ENCODE assay signal across 17 cellular contexts in the genomic region with DNA sequence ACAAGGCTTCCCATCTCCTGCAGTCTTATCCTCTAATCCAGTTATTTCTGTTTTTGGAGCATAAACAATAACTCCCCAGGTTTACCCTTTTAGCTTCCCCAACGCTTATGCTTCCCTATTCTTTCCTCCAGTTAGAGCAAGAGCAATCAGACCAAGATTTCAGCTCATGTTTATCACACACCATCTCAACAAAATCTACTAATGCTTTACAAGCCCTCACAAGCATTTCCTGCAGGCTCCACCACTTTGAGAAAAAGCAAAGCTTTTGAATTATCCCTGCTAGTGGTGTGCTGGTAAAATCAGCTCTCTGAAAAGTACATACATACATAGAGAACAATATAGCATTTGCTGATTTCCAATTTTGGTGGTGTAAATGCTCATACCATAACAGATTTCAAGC.
DNase-seq lines count a peak whose midpoint lies in the region; ATAC-seq, FAIRE-seq and TF ChIP-seq lines count a peak whose summit lies in the region.
"Had no signal": no experiment of that assay in that cellular context is flagged by ENCODE, and none has a peak within 500 bp of the region (broad histone marks: within the 10 kb centered on the region; RNA-seq: fewer than 3 reads in every experiment).

No MANE protein-coding gene starts in this region.

- H3K9me3 ChIP-seq in endodermal cell (ENCODE audit: control insufficient read depth, low read length) = no peaks in the 10 kb centered on the region
- no peaks in the 10 kb centered on the region for H3K9me3 ChIP-seq in smooth muscle cell (replicated peaks; ENCODE audit: low read depth)

- H3F3A ChIP-seq in smooth muscle cell (ENCODE audit: low read depth) = no peaks in the 10 kb centered on the region

- no peak overlapping the region for H3K9ac ChIP-seq in endodermal cell (ENCODE audit: extremely low read depth, low read length, poor library complexity, severe bottlenecking)
- H3K9ac ChIP-seq in smooth muscle cell (ENCODE audit: low read depth) = no peak overlapping the region
- H3K9ac ChIP-seq: BLaER1 had no signal

- H4K20me1 ChIP-seq in smooth muscle cell (ENCODE audit: low read depth) = no peaks in the 10 kb centered on the region
- H4K20me1 ChIP-seq: BLaER1 had no signal

- H3K4me1 Mint-ChIP-seq in endodermal cell (peaks cover 41% of the 10 kb centered on the region), nephron (peaks cover 29% of the 10 kb centered on the region)

- ATAC-seq in GM18511 (IDR thresholded peaks at IDR 0.05; ENCODE audit: unreplicated experiment) = no peak
- ATAC-seq: HepG2 had no signal

- DNase-seq in D721Med (ENCODE audit: insufficient read length, low spot score) = no peak
- DNase-seq in endodermal cell = no peak
- DNase-seq in SW 1271 (lab: John Stamatoyannopoulos, UW) = no peak
- no peak for DNase-seq in smooth muscle cell (lab: John Stamatoyannopoulos, UW; ENCODE audit: unreplicated experiment)
- no peak for DNase-seq in midbrain (lab: John Stamatoyannopoulos, UW)
- DNase-seq: 8988T; CD4-positive, alpha-beta memory T cell; DMS79 treated with DMSO at 0.1 percent for 48 hours; GF-D8; GOT3; H9 had no signal

- no peak overlapping the region for H2AFZ ChIP-seq in smooth muscle cell (ENCODE audit: low read depth)

- H3K9me3 Mint-ChIP-seq in endodermal cell (no peaks in the 10 kb centered on the region), nephron (no peaks in the 10 kb centered on the region)
- H3K9me3 Mint-ChIP-seq: CD14-positive monocyte, H9 had no signal

- no peaks in the 10 kb centered on the region for H3K36me3 Mint-ChIP-seq in endodermal cell (ENCODE audit: low read depth)
- H3K36me3 Mint-ChIP-seq in nephron (ENCODE audit: low read depth) = no peaks in the 10 kb centered on the region
- H3K36me3 Mint-ChIP-seq: CD14-positive monocyte; CD4-positive, alpha-beta memory T cell had no signal

- H3K27me3 ChIP-seq in endodermal cell (ENCODE audit: control insufficient read depth, insufficient read depth, low read length, poor library complexity, severe bottlenecking) = peaks cover 11% of the 10 kb centered on the region
- no peaks in the 10 kb centered on the region for H3K27me3 ChIP-seq in smooth muscle cell (ENCODE audit: low read depth)
- H3K27me3 ChIP-seq: BLaER1 had no signal

- TF ChIP-seq CTCF in D721Med (IDR thresholded peaks at IDR 0.05; ENCODE audit: insufficient read depth, missing control alignments) = no peak
- TF ChIP-seq CTCF in endodermal cell (conservative IDR thresholded peaks at IDR 0.05) = no peak
- TF ChIP-seq CTCF in nephron (IDR thresholded peaks at IDR 0.05; ENCODE audit: unreplicated experiment in 3 of 3) = no peak
- no peak for TF ChIP-seq CTCF in smooth muscle cell (IDR thresholded peaks at IDR 0.05; ENCODE audit: borderline replicate concordance, insufficient read depth, poor library complexity, severe bottlenecking)

- FAIRE-seq in D721Med (lab: Jason Lieb, UNC) = peak; percentile 77
- peak; percentile 75 for FAIRE-seq in TTC549 (lab: Jason Lieb, UNC)
- FAIRE-seq: HepG2 had no signal

- peaks cover 13% of the 10 kb centered on the region for H3K4me1 ChIP-seq in endodermal cell (ENCODE audit: control insufficient read depth, insufficient read depth, low read length)
- peaks cover 30% of the 10 kb centered on the region for H3K4me1 ChIP-seq in smooth muscle cell (ENCODE audit: low read depth)
- H3K4me1 ChIP-seq: BLaER1 had no signal

- peak overlapping the region; percentile 46 for H3K4me3 ChIP-seq in endodermal cell (ENCODE audit: low read length)
- H3K4me3 ChIP-seq in smooth muscle cell = no peak overlapping the region
- H3K4me3 ChIP-seq: BLaER1 had no signal

- H3K27ac ChIP-seq in endodermal cell (ENCODE audit: low read depth, low read length) (no peak overlapping the region), smooth muscle cell (ENCODE audit: low read depth) (no peak overlapping the region)
- H3K27ac ChIP-seq: BLaER1 had no signal

- no peaks in the 10 kb centered on the region for H3K79me2 ChIP-seq in smooth muscle cell (ENCODE audit: low read depth)

- H3K4me2 ChIP-seq in smooth muscle cell = no peak overlapping the region
- H3K4me2 ChIP-seq: BLaER1 had no signal

- H3K27me3 Mint-ChIP-seq in endodermal cell (ENCODE audit: insufficient read depth) (peaks cover 15% of the 10 kb centered on the region), nephron (ENCODE audit: low read depth) (peaks cover 14% of the 10 kb centered on the region)

- H3K27ac Mint-ChIP-seq in endodermal cell (no peak overlapping the region), nephron (peak overlapping the region in 2 of 3 experiments; percentile 9 to 13)
- H3K27ac Mint-ChIP-seq: CD14-positive monocyte, H9 had no signal

- H3K36me3 ChIP-seq in endodermal cell (ENCODE audit: control insufficient read depth, insufficient read depth, low read length) = no peaks in the 10 kb centered on the region
- no peaks in the 10 kb centered on the region for H3K36me3 ChIP-seq in smooth muscle cell (ENCODE audit: low read depth)
- H3K36me3 ChIP-seq: BLaER1 had no signal

- 15 to 38% methylated on average over 1 of the region's 1 CpG for WGBS in endodermal cell (ENCODE audit: insufficient coverage in 1 of 2, insufficient read length in 1 of 2), 2 experiments
- WGBS in smooth muscle cell (ENCODE audit: low lambda C conversion rate) = 0% methylated on average over 1 of the region's 1 CpG

- no peak overlapping the region for H3K4me3 Mint-ChIP-seq in endodermal cell
- no peak overlapping the region for H3K4me3 Mint-ChIP-seq in nephron
- H3K4me3 Mint-ChIP-seq: CD14-positive monocyte; CD4-positive, alpha-beta memory T cell; H9 had no signal
